26 cellular contexts compared by ENCODE assay signal in genomic region chr2:102331311-102331980, GRCh38. TPM values are rescaled to one million over a fixed set of nuclear protein-coding genes. Genes with fewer than 3 reads are reported as not detected.
"Had no signal": no experiment of that assay in that cellular context is flagged by ENCODE, and none has a peak within 500 bp of the region (broad histone marks: within the 10 kb centered on the region; RNA-seq: fewer than 3 reads in every experiment).

No MANE protein-coding gene starts in this region.

- H3K27ac Mint-ChIP-seq: dendritic cell treated with granulocyte-macrophage colony-stimulating factor and Interleukin-4, amounts not matched to agents 40 ng/mL and 50 ng/mL, for 4 days; effector memory CD8-positive, alpha-beta T cell; neural progenitor cell had no signal

- H3K27ac ChIP-seq: epithelial cell of prostate, esophagus muscularis mucosa, heart left ventricle, lower lobe of right lung, neural progenitor cell, parathyroid adenoma, psoas muscle, stomach, thoracic aorta had no signal

- H3K36me3 ChIP-seq: esophagus muscularis mucosa, heart left ventricle, lower lobe of right lung, neural progenitor cell, stomach, thoracic aorta had no signal

- H3K9me3 ChIP-seq: esophagus muscularis mucosa, lower lobe of right lung, stomach, thoracic aorta had no signal

- DNase-seq: effector memory CD8-positive, alpha-beta T cell; hippocampal formation; kidney glomerular epithelial cell; lower lobe of right lung; mesenchymal stem cell; midbrain; nucleus accumbens; psoas muscle; retina; stimulated activated CD4-positive, alpha-beta T cell treated with anti-CD3 and anti-CD28 coated beads, Interleukin-2, amount 100 ng/mL, for 24 hours; stimulated activated naive CD4-positive, alpha-beta T cell; stomach; substantia nigra; trophoblast cell had no signal

- H3K4me3 ChIP-seq: esophagus muscularis mucosa, heart left ventricle, lower lobe of right lung, neural progenitor cell, psoas muscle, skin epidermis, stomach, thoracic aorta had no signal

- H3K4me1 Mint-ChIP-seq: neural progenitor cell had no signal

- H3K9me3 Mint-ChIP-seq: dendritic cell treated with granulocyte-macrophage colony-stimulating factor and Interleukin-4, amounts not matched to agents 40 ng/mL and 50 ng/mL, for 4 days had no signal

- H3K27me3 ChIP-seq: esophagus muscularis mucosa, heart left ventricle, neural progenitor cell, stomach had no signal

- H3K4me1 ChIP-seq: lower lobe of right lung, neural progenitor cell, parathyroid adenoma, psoas muscle had no signal

- H3K4me3 Mint-ChIP-seq: dendritic cell treated with granulocyte-macrophage colony-stimulating factor and Interleukin-4, amounts not matched to agents 40 ng/mL and 50 ng/mL, for 4 days; effector memory CD8-positive, alpha-beta T cell; natural killer cell treated with Interleukin-12 subunit alpha and Interleukin-12 subunit beta and Interleukin-15 and Interleukin-18, amount 100 ng/mL, for 72 hours; neural progenitor cell had no signal

- ATAC-seq: effector memory CD8-positive, alpha-beta T cell; left lobe of liver; lower lobe of right lung; natural killer cell treated with Interleukin-12 subunit alpha and Interleukin-12 subunit beta and Interleukin-15 and Interleukin-18, amount 100 ng/mL, for 72 hours; sciatic nerve had no signal

- H3K36me3 Mint-ChIP-seq: neural progenitor cell had no signal

RNA-seq across cellular contexts. Expression of gene IL1RL1, which starts 20.1 kb away (rescaled TPM):
- total RNA-seq: frontal cortex had no signal
